17 cellular contexts compared by ENCODE assay signal in genomic region chr2:9690716-9691498, GRCh38.
DNase-seq lines count a peak whose midpoint lies in the region; ATAC-seq and TF ChIP-seq lines count a peak whose summit lies in the region.
"Had no signal": no experiment of that assay in that cellular context is flagged by ENCODE, and none has a peak within 500 bp of the region (broad histone marks: within the 10 kb centered on the region; RNA-seq: fewer than 3 reads in every experiment).

No MANE protein-coding gene starts in this region.

- no peak overlapping the region for H2BK5ac ChIP-seq in mesendoderm (ENCODE audit: low read length)

- ATAC-seq in stimulated activated memory B cell treated with anti-CD40 and anti-IgM and Interleukin-4, amounts not matched to agents 10 μg/mL and 1 μg/mL and 100 μg/mL, for 72 hours = no peak
- no peak for ATAC-seq in HG02885 (IDR thresholded peaks at IDR 0.05; ENCODE audit: poor library complexity, unreplicated experiment)
- ATAC-seq: left colon had no signal

- no peaks in the 10 kb centered on the region for H3K27me3 ChIP-seq in BLaER1 treated with 17β-estradiol and CSF1 and Interleukin-3, amounts not matched to agents 10 nM and 100 nM
- H3K27me3 ChIP-seq in H7 (ENCODE audit: control insufficient read depth, insufficient read depth, low read length) (no peaks in the 10 kb centered on the region), WERI-Rb-1 (ENCODE audit: insufficient read depth, low read depth, severe bottlenecking) (no peaks in the 10 kb centered on the region), mesendoderm (ENCODE audit: insufficient read depth, low read length, poor library complexity) (no peaks in the 10 kb centered on the region)

- H3K4me1 Mint-ChIP-seq in activated CD4-positive, alpha-beta memory T cell treated with anti-CD3 and anti-CD28 coated beads for 36 hours (ENCODE audit: low read depth) = peaks cover 29% of the 10 kb centered on the region
- peaks cover 8% of the 10 kb centered on the region for H3K4me1 Mint-ChIP-seq in stimulated activated memory B cell treated with anti-CD40 and anti-IgM and Interleukin-4, amounts not matched to agents 10 μg/mL and 1 μg/mL and 100 μg/mL, for 72 hours

- WGBS in mesendoderm (ENCODE audit: extremely low coverage, insufficient coverage, low lambda C conversion rate) = no CpG with 5 or more reads among the region's 11 CpGs

- no peaks in the 10 kb centered on the region for H3K79me2 ChIP-seq in mesendoderm (ENCODE audit: control insufficient read depth, insufficient read depth, low read length)

- H3K27ac ChIP-seq in BLaER1 treated with 17β-estradiol and CSF1 and Interleukin-3, amounts not matched to agents 10 nM and 100 nM = peak overlapping the region; percentile 44 to 97 (median 95); a peak in 21 of 22 replicates
- H3K27ac ChIP-seq in WERI-Rb-1 = peak overlapping the region; percentile 72
- H3K27ac ChIP-seq in mesendoderm (ENCODE audit: low read depth, low read length) = no peak overlapping the region

- H4K5ac ChIP-seq in mesendoderm (ENCODE audit: low read length) = no peak overlapping the region

- H3K4me3 ChIP-seq in BLaER1 treated with 17β-estradiol and CSF1 and Interleukin-3, amounts not matched to agents 10 nM and 100 nM = peak overlapping the region in 7 of 10 experiments; percentile 14 to 58 (median 42); a peak in 11 of 20 replicates
- no peak overlapping the region for H3K4me3 ChIP-seq in H7 (ENCODE audit: insufficient read depth, low read depth, low read length)
- H3K4me3 ChIP-seq in WERI-Rb-1 (ENCODE audit: low read depth, low read length) = no peak overlapping the region
- no peak overlapping the region for H3K4me3 ChIP-seq in mesendoderm (ENCODE audit: low read length)
- H3K4me3 ChIP-seq: GM23248 had no signal

- H2BK120ac ChIP-seq in mesendoderm (ENCODE audit: low read depth, low read length) = no peak overlapping the region

- H3K4me1 ChIP-seq in BLaER1 treated with 17β-estradiol and CSF1 and Interleukin-3, amounts not matched to agents 10 nM and 100 nM = peaks cover 45 to 89% (median 83%) of the 10 kb centered on the region in 10 experiments
- no peaks in the 10 kb centered on the region for H3K4me1 ChIP-seq in mesendoderm (ENCODE audit: control insufficient read depth, low read depth, low read length)

- POLR2A ChIA-PET in activated CD4-positive, alpha-beta memory T cell treated with anti-CD3 and anti-CD28 coated beads for 36 hours (lab: Charles Lee) = interaction anchor here (1.1 kb wide), 1 partner anchor 63 kb away, joined by 3 read pairs; no protein-coding TSS in a partner anchor

- no peaks in the 10 kb centered on the region for H3K9me3 Mint-ChIP-seq in activated CD4-positive, alpha-beta memory T cell treated with anti-CD3 and anti-CD28 coated beads for 36 hours
- no peaks in the 10 kb centered on the region for H3K9me3 Mint-ChIP-seq in stimulated activated memory B cell treated with anti-CD40 and anti-IgM and Interleukin-4, amounts not matched to agents 10 μg/mL and 1 μg/mL and 100 μg/mL, for 72 hours
- H3K9me3 Mint-ChIP-seq: naive B cell had no signal

- no peak overlapping the region for H3K56ac ChIP-seq in mesendoderm (ENCODE audit: low read length)

- no peaks in the 10 kb centered on the region for H3K79me1 ChIP-seq in mesendoderm (ENCODE audit: low read length)

- no peaks in the 10 kb centered on the region for H4K20me1 ChIP-seq in BLaER1 treated with 17β-estradiol and CSF1 and Interleukin-3, amounts not matched to agents 10 nM and 100 nM

- H3K4me3 Mint-ChIP-seq in activated CD4-positive, alpha-beta memory T cell treated with anti-CD3 and anti-CD28 coated beads for 36 hours = no peak overlapping the region
- no peak overlapping the region for H3K4me3 Mint-ChIP-seq in stimulated activated memory B cell treated with anti-CD40 and anti-IgM and Interleukin-4, amounts not matched to agents 10 μg/mL and 1 μg/mL and 100 μg/mL, for 72 hours
- H3K4me3 Mint-ChIP-seq: B cell, naive B cell had no signal

- H3K18ac ChIP-seq in mesendoderm (ENCODE audit: low read length) = no peak overlapping the region

- H3K36me3 ChIP-seq in BLaER1 treated with 17β-estradiol and CSF1 and Interleukin-3, amounts not matched to agents 10 nM and 100 nM = no peaks in the 10 kb centered on the region
- H3K36me3 ChIP-seq in H7 (replicated peaks; ENCODE audit: control insufficient read depth, insufficient read depth, low read length) = no peaks in the 10 kb centered on the region
- no peaks in the 10 kb centered on the region for H3K36me3 ChIP-seq in WERI-Rb-1
- no peaks in the 10 kb centered on the region for H3K36me3 ChIP-seq in mesendoderm (ENCODE audit: control insufficient read depth, insufficient read depth, low read length)

- H3K9ac ChIP-seq in BLaER1 treated with 17β-estradiol and CSF1 and Interleukin-3, amounts not matched to agents 10 nM and 100 nM = peak overlapping the region; percentile 20 to 86 (median 82); a peak in 20 of 22 replicates
- H3K9ac ChIP-seq in mesendoderm (ENCODE audit: low read length) = no peak overlapping the region
- H3K9ac ChIP-seq: GM23248 had no signal

- DNase-seq in H7 = peak; percentile 65
- DNase-seq in WERI-Rb-1 = peak; percentile 62
- DNase-seq in mesendoderm = peak; percentile 39
- no peak for DNase-seq in activated CD4-positive, alpha-beta memory T cell treated with anti-CD3 and anti-CD28 coated beads for 36 hours
- DNase-seq in SW 1271 (lab: John Stamatoyannopoulos, UW) = no peak
- DNase-seq: activated CD8-positive, alpha-beta memory T cell treated with anti-CD3 and anti-CD28 coated beads, Interleukin-2, amount 50 U/mL, for 4 hours; activated naive CD4-positive, alpha-beta T cell treated with anti-CD3 and anti-CD28 coated beads, Interleukin-2, amount 50 U/mL, for 16 hours; DMS79; effector CD8-positive, alpha-beta T cell; GM23248; left colon; naive B cell; NCI-H2107 had no signal

- no peak overlapping the region for H2AK5ac ChIP-seq in mesendoderm (ENCODE audit: low read length)

- H3K27me3 Mint-ChIP-seq in activated CD4-positive, alpha-beta memory T cell treated with anti-CD3 and anti-CD28 coated beads for 36 hours = no peaks in the 10 kb centered on the region
- no peaks in the 10 kb centered on the region for H3K27me3 Mint-ChIP-seq in stimulated activated memory B cell treated with anti-CD40 and anti-IgM and Interleukin-4, amounts not matched to agents 10 μg/mL and 1 μg/mL and 100 μg/mL, for 72 hours
- H3K27me3 Mint-ChIP-seq: B cell, naive B cell had no signal

- H3K36me3 Mint-ChIP-seq in activated CD4-positive, alpha-beta memory T cell treated with anti-CD3 and anti-CD28 coated beads for 36 hours = no peaks in the 10 kb centered on the region
- no peaks in the 10 kb centered on the region for H3K36me3 Mint-ChIP-seq in stimulated activated memory B cell treated with anti-CD40 and anti-IgM and Interleukin-4, amounts not matched to agents 10 μg/mL and 1 μg/mL and 100 μg/mL, for 72 hours
- H3K36me3 Mint-ChIP-seq: naive B cell had no signal

- intact Hi-C loops in activated CD4-positive, alpha-beta memory T cell treated with anti-CD3 and anti-CD28 coated beads for 36 hours (cut with micrococcal nuclease) = no loop called here

- CTCF ChIA-PET in activated CD4-positive, alpha-beta memory T cell treated with anti-CD3 and anti-CD28 coated beads for 36 hours (lab: Charles Lee) = no interaction called here

- H3K4ac ChIP-seq in mesendoderm (ENCODE audit: low read depth, low read length) = no peak overlapping the region

- peaks cover 0 to 4% (median 0%) of the 10 kb centered on the region in 11 experiments; a peak in 3 of 22 replicates for H3K9me3 ChIP-seq in BLaER1 treated with 17β-estradiol and CSF1 and Interleukin-3, amounts not matched to agents 10 nM and 100 nM (replicated peaks in 1 of 11)
- H3K9me3 ChIP-seq in WERI-Rb-1 (ENCODE audit: severe bottlenecking) = no peaks in the 10 kb centered on the region

- H3K4me2 ChIP-seq in BLaER1 treated with 17β-estradiol and CSF1 and Interleukin-3, amounts not matched to agents 10 nM and 100 nM = peak overlapping the region; percentile 67 to 98 (median 95)
- H3K4me2 ChIP-seq in mesendoderm (ENCODE audit: low read length) = no peak overlapping the region

- peak; percentile 56 for TF ChIP-seq CTCF in WERI-Rb-1 (IDR thresholded peaks at IDR 0.05; ENCODE audit: low read depth, low read length)

- H3K27ac Mint-ChIP-seq in activated CD4-positive, alpha-beta memory T cell treated with anti-CD3 and anti-CD28 coated beads for 36 hours = no peak overlapping the region
- no peak overlapping the region for H3K27ac Mint-ChIP-seq in stimulated activated memory B cell treated with anti-CD40 and anti-IgM and Interleukin-4, amounts not matched to agents 10 μg/mL and 1 μg/mL and 100 μg/mL, for 72 hours
- H3K27ac Mint-ChIP-seq: B cell had no signal

- no peak overlapping the region for H2BK15ac ChIP-seq in mesendoderm (replicated peaks; ENCODE audit: low read depth)

- H3K23ac ChIP-seq in mesendoderm (ENCODE audit: low read length) = no peak overlapping the region

- no peak overlapping the region for H4K8ac ChIP-seq in mesendoderm (ENCODE audit: low read depth, low read length)

Comparison
In these comparisons a context has a peak if more than half of its experiments do, and no peak if none do; other contexts are left out.
1. H3K4me3 ChIP-seq: peak in BLaER1 treated with 17β-estradiol and CSF1 and Interleukin-3, amounts not matched to agents 10 nM and 100 nM (7 of 10); none in H7 (single experiment), WERI-Rb-1 (single experiment) and mesendoderm (single experiment).
2. DNase-seq: peak in H7 (single experiment), WERI-Rb-1 (single experiment) and mesendoderm (single experiment); none in activated CD4-positive, alpha-beta memory T cell treated with anti-CD3 and anti-CD28 coated beads for 36 hours (single experiment) and SW 1271 (0 of 2).